In the genomic region with DNA sequence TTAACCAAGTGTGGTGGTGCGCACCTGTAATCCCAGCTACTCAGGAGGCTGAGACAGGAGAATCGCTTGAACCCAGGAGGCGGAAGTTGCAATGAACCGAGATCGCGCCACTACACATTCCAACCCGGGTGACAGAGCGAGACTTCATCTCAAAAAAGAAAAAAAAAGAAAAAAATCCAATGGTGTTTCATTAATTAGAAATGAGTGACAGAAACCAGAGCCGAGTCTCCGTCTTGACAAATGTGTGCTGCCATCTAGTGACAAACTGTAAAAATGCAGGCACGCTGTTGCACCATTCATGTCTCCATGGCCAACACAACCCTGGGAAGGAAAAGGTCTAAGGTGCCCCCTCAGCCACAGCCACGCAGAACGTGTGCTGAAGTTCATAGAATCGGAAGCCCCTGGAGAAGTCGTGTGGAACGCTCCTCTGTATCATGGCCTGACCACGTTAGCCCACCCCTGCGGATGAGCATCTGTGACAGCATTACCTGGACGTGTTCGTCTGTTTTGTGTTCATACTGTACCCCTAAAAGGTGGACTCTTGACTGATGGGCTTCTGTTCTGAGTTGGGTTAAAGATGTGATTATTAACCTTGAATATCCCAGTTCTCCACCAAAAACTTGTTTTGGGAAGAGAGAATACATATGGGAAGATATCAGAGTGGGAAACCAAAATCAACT, we compare ENCODE assay signal across 8 cellular contexts.
DNase-seq lines count a peak whose midpoint lies in the region; ATAC-seq and TF ChIP-seq lines count a peak whose summit lies in the region.

No MANE protein-coding gene starts in this region.

- no peaks in the 10 kb centered on the region for H3K27me3 ChIP-seq in fibroblast of lung (ENCODE audit: control insufficient read depth, insufficient read depth, low read length)
- H3K27me3 ChIP-seq in neural cell (ENCODE audit: insufficient read depth, low read depth, low read length): no peaks in the 10 kb centered on the region
- no peaks in the 10 kb centered on the region for H3K27me3 ChIP-seq in stomach

- intact Hi-C loops in stomach (cut with DNase I; ENCODE audit: low total_unique reads): loop anchor here (5.0 kb wide), 2 partner anchors 117 to 142 kb away; no protein-coding TSS in a partner anchor

- no peak overlapping the region for H3K27ac ChIP-seq in fibroblast of lung (ENCODE audit: insufficient read depth, low read length)
- H3K27ac ChIP-seq in neural cell (ENCODE audit: low read length): no peak overlapping the region
- H3K27ac ChIP-seq in stomach: no peak overlapping the region

- H3F3A ChIP-seq in neural cell (ENCODE audit: insufficient read depth, low read length, poor library complexity, severe bottlenecking): no peaks in the 10 kb centered on the region

- H3K9ac ChIP-seq in fibroblast of lung (ENCODE audit: insufficient read depth, low read length): no peak overlapping the region
- no peak overlapping the region for H3K9ac ChIP-seq in neural cell (ENCODE audit: low read length)

- H2AFZ ChIP-seq in fibroblast of lung (ENCODE audit: low read length) (no peak overlapping the region), neural cell (ENCODE audit: low read depth, low read length) (no peak overlapping the region)

- H3K4me2 ChIP-seq in fibroblast of lung (ENCODE audit: extremely low read depth, insufficient read depth, low read length) (no peak overlapping the region), neural cell (ENCODE audit: low read length) (no peak overlapping the region)

- H3K4me3 ChIP-seq in fibroblast of lung (replicated peaks in 1 of 4; ENCODE audit: control extremely low read depth in 1 of 4, insufficient read depth in 1 of 4, low read depth in 3 of 4, low read length in 4 of 4) (no peak overlapping the region), neural cell (ENCODE audit: low read length) (no peak overlapping the region), stomach (no peak overlapping the region)

- TF ChIP-seq POLR2A in stomach (IDR thresholded peaks at IDR 0.05): no peak
- TF ChIP-seq POLR2A in GM18505 (IDR thresholded peaks at IDR 0.05; ENCODE audit: borderline replicate concordance, extremely low read depth, insufficient read depth, insufficient read length): no peak

- H3K36me3 Mint-ChIP-seq in activated T-cell treated with anti-CD3 and anti-CD28 coated beads, Interleukin-2, amount 50 U/mL, for 4 hours (ENCODE audit: insufficient read depth): no peaks in the 10 kb centered on the region

- no peaks in the 10 kb centered on the region for H3K9me3 Mint-ChIP-seq in activated T-cell treated with anti-CD3 and anti-CD28 coated beads, Interleukin-2, amount 50 U/mL, for 4 hours

- H3K79me2 ChIP-seq in fibroblast of lung (ENCODE audit: control insufficient read depth, insufficient read depth, low read length) (no peaks in the 10 kb centered on the region), neural cell (replicated peaks; ENCODE audit: insufficient read depth, low read length) (no peaks in the 10 kb centered on the region)

- TF ChIP-seq RAD21 in neural cell (conservative IDR thresholded peaks at IDR 0.05): peak; percentile 82

- TF ChIP-seq EP300 in neural cell (conservative IDR thresholded peaks at IDR 0.05; ENCODE audit: poor library complexity, severe bottlenecking): no peak
- no peak for TF ChIP-seq EP300 in stomach (IDR thresholded peaks at IDR 0.05)

- H3K9me2 ChIP-seq in neural cell (ENCODE audit: insufficient read depth, low read length): no peaks in the 10 kb centered on the region

- peaks cover 26% of the 10 kb centered on the region for H3K4me1 Mint-ChIP-seq in activated T-cell treated with anti-CD3 and anti-CD28 coated beads, Interleukin-2, amount 50 U/mL, for 4 hours (ENCODE audit: low read depth)

- H3K4me3 Mint-ChIP-seq in activated T-cell treated with anti-CD3 and anti-CD28 coated beads, Interleukin-2, amount 50 U/mL, for 4 hours: no peak overlapping the region

- no peaks in the 10 kb centered on the region for H4K20me1 ChIP-seq in fibroblast of lung (ENCODE audit: control insufficient read depth, extremely low read depth, insufficient read depth, low read length)
- no peaks in the 10 kb centered on the region for H4K20me1 ChIP-seq in neural cell (ENCODE audit: insufficient read depth)

- no peaks in the 10 kb centered on the region for H3K36me3 ChIP-seq in fibroblast of lung (ENCODE audit: control insufficient read depth, insufficient read depth, low read length)
- no peaks in the 10 kb centered on the region for H3K36me3 ChIP-seq in neural cell (ENCODE audit: insufficient read depth, low read length)
- H3K36me3 ChIP-seq in stomach: no peaks in the 10 kb centered on the region

- DNase-seq in DMS53 treated with DMSO at 0.1 percent for 48 hours (lab: John Stamatoyannopoulos, UW; ENCODE audit: unreplicated experiment) (peak; percentile 61), OCI-M1 (lab: John Stamatoyannopoulos, UW) (peak; percentile 88), fibroblast of lung (ENCODE audit: low read depth in 2 of 2) (peak; percentile 49 to 81), stomach (peak; percentile 79)
- DNase-seq in activated T-cell treated with anti-CD3 and anti-CD28 coated beads, Interleukin-2, amount 50 U/mL, for 4 hours: peak; percentile 67

- 29 to 33% (median 30%) methylated on average over 20 of the region's 20 CpGs for WGBS in stomach, 5 donors

- H3K9me3 ChIP-seq in fibroblast of lung (ENCODE audit: control insufficient read depth, insufficient read depth, low read depth, low read length): no peaks in the 10 kb centered on the region
- no peaks in the 10 kb centered on the region for H3K9me3 ChIP-seq in neural cell (ENCODE audit: low read length)
- no peaks in the 10 kb centered on the region for H3K9me3 ChIP-seq in stomach

- peaks cover 2% of the 10 kb centered on the region for H3K4me1 ChIP-seq in fibroblast of lung (ENCODE audit: control insufficient read depth, extremely low read depth, insufficient read depth, low read length)
- peaks cover 0 to 20% (median 0%) of the 10 kb centered on the region in 4 donors for H3K4me1 ChIP-seq in stomach

- TF ChIP-seq CTCF in fibroblast of lung (conservative IDR thresholded peaks at IDR 0.05 in 1 of 2, IDR thresholded peaks at IDR 0.05 in 1 of 2; ENCODE audit: low read depth in 1 of 2, low read length in 2 of 2) (peak; percentile 80 to 85), neural cell (IDR thresholded peaks at IDR 0.05; ENCODE audit: poor library complexity, severe bottlenecking) (peak; percentile 85), stomach (IDR thresholded peaks at IDR 0.05) (peak in 5 of 7 experiments; percentile 85 to 95 (median 90))

- ATAC-seq in HG02884 (IDR thresholded peaks at IDR 0.05; ENCODE audit: unreplicated experiment): peak; percentile 54
- peak; percentile 62 for ATAC-seq in activated T-cell treated with anti-CD3 and anti-CD28 coated beads, Interleukin-2, amount 50 U/mL, for 4 hours
- no peak for ATAC-seq in GM18505 (IDR thresholded peaks at IDR 0.05; ENCODE audit: unreplicated experiment)

- no peaks in the 10 kb centered on the region for H3K27me3 Mint-ChIP-seq in activated T-cell treated with anti-CD3 and anti-CD28 coated beads, Interleukin-2, amount 50 U/mL, for 4 hours (ENCODE audit: low read depth)

TF ChIP-seq in neural cell, 6 proteins besides CTCF, POLR2A, EP300 and RAD21:
- TF ChIP-seq, protein P1, sequence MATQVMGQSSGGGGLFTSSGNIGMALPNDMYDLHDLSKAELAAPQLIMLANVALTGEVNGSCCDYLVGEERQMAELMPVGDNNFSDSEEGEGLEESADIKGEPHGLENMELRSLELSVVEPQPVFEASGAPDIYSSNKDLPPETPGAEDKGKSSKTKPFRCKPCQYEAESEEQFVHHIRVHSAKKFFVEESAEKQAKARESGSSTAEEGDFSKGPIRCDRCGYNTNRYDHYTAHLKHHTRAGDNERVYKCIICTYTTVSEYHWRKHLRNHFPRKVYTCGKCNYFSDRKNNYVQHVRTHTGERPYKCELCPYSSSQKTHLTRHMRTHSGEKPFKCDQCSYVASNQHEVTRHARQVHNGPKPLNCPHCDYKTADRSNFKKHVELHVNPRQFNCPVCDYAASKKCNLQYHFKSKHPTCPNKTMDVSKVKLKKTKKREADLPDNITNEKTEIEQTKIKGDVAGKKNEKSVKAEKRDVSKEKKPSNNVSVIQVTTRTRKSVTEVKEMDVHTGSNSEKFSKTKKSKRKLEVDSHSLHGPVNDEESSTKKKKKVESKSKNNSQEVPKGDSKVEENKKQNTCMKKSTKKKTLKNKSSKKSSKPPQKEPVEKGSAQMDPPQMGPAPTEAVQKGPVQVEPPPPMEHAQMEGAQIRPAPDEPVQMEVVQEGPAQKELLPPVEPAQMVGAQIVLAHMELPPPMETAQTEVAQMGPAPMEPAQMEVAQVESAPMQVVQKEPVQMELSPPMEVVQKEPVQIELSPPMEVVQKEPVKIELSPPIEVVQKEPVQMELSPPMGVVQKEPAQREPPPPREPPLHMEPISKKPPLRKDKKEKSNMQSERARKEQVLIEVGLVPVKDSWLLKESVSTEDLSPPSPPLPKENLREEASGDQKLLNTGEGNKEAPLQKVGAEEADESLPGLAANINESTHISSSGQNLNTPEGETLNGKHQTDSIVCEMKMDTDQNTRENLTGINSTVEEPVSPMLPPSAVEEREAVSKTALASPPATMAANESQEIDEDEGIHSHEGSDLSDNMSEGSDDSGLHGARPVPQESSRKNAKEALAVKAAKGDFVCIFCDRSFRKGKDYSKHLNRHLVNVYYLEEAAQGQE (IDR thresholded peaks at IDR 0.05; ENCODE audit: borderline replicate concordance): no peak
- TF ChIP-seq SMC3 (conservative IDR thresholded peaks at IDR 0.05; ENCODE audit: poor library complexity): peak; percentile 85
